ENCODE assay signal across 6 cellular contexts in the genomic region with DNA sequence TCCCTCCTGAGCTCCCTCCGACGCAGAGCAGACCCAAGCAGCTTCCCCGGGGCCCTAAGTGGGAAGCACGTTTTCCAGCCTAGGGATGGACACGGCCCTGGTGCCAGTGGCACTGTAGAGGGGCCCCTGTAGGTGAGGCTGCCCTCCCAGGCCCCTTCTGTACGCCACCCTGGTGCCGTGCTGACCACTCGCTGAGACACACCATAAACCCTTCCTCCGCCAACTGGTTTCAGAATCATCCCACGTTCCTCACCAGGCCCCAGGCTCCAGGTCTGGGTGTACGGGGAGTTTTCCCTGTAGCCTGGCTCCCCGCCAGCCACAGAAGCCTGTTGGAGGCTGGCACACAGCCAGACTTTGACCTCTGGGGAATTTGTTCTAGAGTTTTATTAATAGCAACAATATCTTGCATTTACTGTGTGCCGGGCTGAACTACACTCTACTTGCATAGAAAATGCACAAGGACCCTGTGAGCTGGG. TPM values are rescaled to one million over a fixed set of nuclear protein-coding genes. Genes with fewer than 3 reads are reported as not detected.
DNase-seq lines count a peak whose midpoint lies in the region; ATAC-seq, FAIRE-seq and TF ChIP-seq lines count a peak whose summit lies in the region.

No MANE protein-coding gene starts in this region.

- no peak for TF ChIP-seq RAD21 in K562 (CRISPR knock-in tag; conservative IDR thresholded peaks at IDR 0.05 in 1 of 2, IDR thresholded peaks at IDR 0.05 in 1 of 2)

- no peak overlapping the region for H3K4me2 ChIP-seq in K562 (ENCODE audit: insufficient read depth, low read length)

- no peaks in the 10 kb centered on the region for H3K27me3 ChIP-seq in K562 (ENCODE audit: control insufficient read depth in 2 of 2, insufficient read depth in 2 of 2, low read length in 2 of 2)
- no peaks in the 10 kb centered on the region for H3K27me3 ChIP-seq in ovary

- CTCF ChIA-PET in K562 (lab: Yijun Ruan, JAX; ENCODE audit: low intra/inter-chr PET ratio): no interaction called here

- H3K4me3 ChIP-seq in K562: no peak overlapping the region
- H3K4me3 ChIP-seq in ovary: no peak overlapping the region

- WGBS in K562 (ENCODE audit: insufficient coverage, low coverage, missing lambda C conversion rate): 59% methylated on average over 12 of the region's 13 CpGs
- whole genome bisulfite sequencing in ovary, 3 donors: 23 to 53% (median 34%) methylated on average over 13 of the region's 13 CpGs

- no TSS peak for BruUV-seq in K562 (replicated peaks; lab: Mats Ljungman, UMichigan)

- H3K9me3 ChIP-seq in K562 (replicated peaks; ENCODE audit: control insufficient read depth, insufficient read depth, low read depth, low read length) (no peaks in the 10 kb centered on the region), ovary (no peaks in the 10 kb centered on the region)

- H3K27ac ChIP-seq in K562 (ENCODE audit: extremely low read depth, low read depth, low read length) (no peak overlapping the region), ovary (no peak overlapping the region)

- no peak for ATAC-seq in K562
- no peak for ATAC-seq in GM21825 (IDR thresholded peaks at IDR 0.05; ENCODE audit: unreplicated experiment)

- in situ Hi-C loops in K562 (cut with MboI): no loop called here

- H3K4me1 ChIP-seq in K562 (replicated peaks in 1 of 2; ENCODE audit: control insufficient read depth in 2 of 2, insufficient read depth in 2 of 2, low read length in 2 of 2): peaks cover 8 to 24% of the 10 kb centered on the region in 2 experiments; a peak in 4 of 5 replicates
- H3K4me1 ChIP-seq in ovary (ENCODE audit: insufficient read depth): peaks cover 9% of the 10 kb centered on the region

- POLR2A ChIA-PET in K562 (lab: Yijun Ruan, JAX): interaction anchor here (0.6 to 1.3 kb wide), 5 partner anchors 11 to 36 kb away, joined by 3 to 5 read pairs (median 3); a partner anchor contains a TSS

- DNase-seq in LoVo (ENCODE audit: low spot score) (peak; percentile 87), K562 (ENCODE audit: extremely low read depth in 1 of 4, low spot score in 3 of 4) (peak in 2 of 4 experiments; percentile 14 to 34), ovary (peak; percentile 72 to 86 (median 73)), inferior parietal cortex (ENCODE audit: extremely low spot score) (no peak), RKO (ENCODE audit: low spot score) (no peak)

- TF ChIP-seq POLR2A in K562 (conservative IDR thresholded peaks at IDR 0.05) (no peak), ovary (IDR thresholded peaks at IDR 0.05) (no peak)

- FAIRE-seq in K562 (lab: Jason Lieb, UNC): no peak

- no peak for TF ChIP-seq EP300 in K562 (IDR thresholded peaks at IDR 0.05; ENCODE audit: low read length)
- TF ChIP-seq EP300 in ovary (IDR thresholded peaks at IDR 0.05): no peak

- peak overlapping the region in 1 of 2 experiments; percentile 68; a peak in 2 of 4 replicates for H3K9ac ChIP-seq in K562 (ENCODE audit: insufficient read depth in 1 of 2, low read depth in 2 of 2, low read length in 2 of 2)

- no peaks in the 10 kb centered on the region for H4K20me1 ChIP-seq in K562 (replicated peaks; ENCODE audit: control insufficient read depth, insufficient read depth, low read length)

- H3K36me3 ChIP-seq in K562 (ENCODE audit: control insufficient read depth, insufficient read depth, low read length) (no peaks in the 10 kb centered on the region), ovary (no peaks in the 10 kb centered on the region)

- H3K79me2 ChIP-seq in K562 (ENCODE audit: control insufficient read depth, insufficient read depth, low read length): no peaks in the 10 kb centered on the region

- H2AFZ ChIP-seq in K562 (ENCODE audit: low read depth, low read length): no peak overlapping the region

- no peaks in the 10 kb centered on the region for H3K9me1 ChIP-seq in K562 (ENCODE audit: control insufficient read depth, insufficient read depth, low read length)

- no peak for TF ChIP-seq CTCF in K562 (IDR thresholded peaks at IDR 0.05 in 2 of 3, conservative IDR thresholded peaks at IDR 0.05 in 1 of 3; ENCODE audit: insufficient read depth in 2 of 3, low read depth in 1 of 3, low read length in 3 of 3)
- no peak for TF ChIP-seq CTCF in ovary (IDR thresholded peaks at IDR 0.05)

- intact Hi-C loops in K562 (cut with micrococcal nuclease) (no loop called here), ovary (cut with DNase I) (loop anchor here in 1 of 4 donors (5.0 kb wide), 1 partner anchor 53 kb away; no protein-coding TSS in a partner anchor)

RNA-seq across cellular contexts. Expression of a gene that starts 18.2 kb away (rescaled TPM):
- total RNA-seq in K562 (2011; cell fraction: chromatin; rRNA removed; ENCODE audit: low replicate concordance): not detected in 2 replicates
- not detected in 2 replicates for total RNA-seq in K562 (2011; cell fraction: nucleolus; rRNA removed)
- total RNA-seq in K562 (2011; cell fraction: nucleoplasm; rRNA removed): not detected in 2 replicates
- total RNA-seq in K562 (2014; rRNA removed): not detected in 2 replicates
- total RNA-seq in K562 (2014; rRNA removed; fragmentation: Illumina TruSeq; extraction: Trizol): not detected in 2 replicates
- total RNA-seq in K562 (2015; rRNA removed; fragmentation: Illumina TruSeq; extraction: Trizol): not detected in 2 replicates
- not detected in 2 replicates for total RNA-seq in K562 (2021)
- not detected in 2 replicates for polyA plus RNA-seq in K562 (2011; rRNA removed)
- not detected in 2 replicates for polyA plus RNA-seq in K562 (2011; cell fraction: cytosol; rRNA removed)
- polyA plus RNA-seq in K562 (2011; cell fraction: nucleus; rRNA removed): not detected in 2 replicates
- polyA plus RNA-seq in K562 (2012): 0.05 TPM in 1 of 2 replicates, not detected in the other
- polyA plus RNA-seq in K562 (2014; fragmentation: Illumina TruSeq; extraction: Trizol): not detected in 2 replicates
- not detected for polyA plus RNA-seq in K562 (2014; fragmentation: Nextera tagmentation; extraction: Ambion mirVana)
- polyA plus RNA-seq in K562 (2014; rRNA removed): not detected in 2 replicates
- polyA minus RNA-seq in K562 (2011; rRNA and poly(A)+ RNA removed): not detected in 2 replicates
- not detected in 2 replicates for polyA minus RNA-seq in K562 (2011; cell fraction: cytosol; rRNA and poly(A)+ RNA removed)
- polyA minus RNA-seq in K562 (2011; cell fraction: nucleus; rRNA and poly(A)+ RNA removed): not detected in 2 replicates
- 10 to 100 TPM in 1 of 7 donors, 1 to 10 TPM in 2, under 1 TPM in 1, not detected in 3; 0.94 to 22.5 (median 1.4) TPM for total RNA-seq in ovary
- not detected for polyA plus RNA-seq in ovary

RNA-seq across cellular contexts. Expression of a gene that starts 26.7 kb away (rescaled TPM):
- 82.3 and 233 TPM in 2 replicates for total RNA-seq in K562 (2011; cell fraction: chromatin; rRNA removed; ENCODE audit: low replicate concordance)
- total RNA-seq in K562 (2011; cell fraction: nucleolus; rRNA removed): 710 and 759 TPM in 2 replicates
- 556 and 654 TPM in 2 replicates for total RNA-seq in K562 (2011; cell fraction: nucleoplasm; rRNA removed)
- total RNA-seq in K562 (2014; rRNA removed): 3,379 and 5,070 TPM in 2 replicates
- 1,284 and 1,755 TPM in 2 replicates for total RNA-seq in K562 (2014; rRNA removed; fragmentation: Illumina TruSeq; extraction: Trizol)
- total RNA-seq in K562 (2015; rRNA removed; fragmentation: Illumina TruSeq; extraction: Trizol): 3,383 and 3,546 TPM in 2 replicates
- total RNA-seq in K562 (2021): 2,106 and 2,300 TPM in 2 replicates
- 2,343 and 2,530 TPM in 2 replicates for polyA plus RNA-seq in K562 (2011; rRNA removed)
- 2,634 and 3,242 TPM in 2 replicates for polyA plus RNA-seq in K562 (2011; cell fraction: cytosol; rRNA removed)
- 2,032 and 2,780 TPM in 2 replicates for polyA plus RNA-seq in K562 (2011; cell fraction: nucleus; rRNA removed)
- polyA plus RNA-seq in K562 (2012): 2,776 and 4,833 TPM in 2 replicates
- 3,405 and 3,414 TPM in 2 replicates for polyA plus RNA-seq in K562 (2014; fragmentation: Illumina TruSeq; extraction: Trizol)
- polyA plus RNA-seq in K562 (2014; fragmentation: Nextera tagmentation; extraction: Ambion mirVana): 1,000 to 10,000 TPM; 4,709 to 5,101 TPM
- 4,604 and 5,028 TPM in 2 replicates for polyA plus RNA-seq in K562 (2014; rRNA removed)
- 286 and 426 TPM in 2 replicates for polyA minus RNA-seq in K562 (2011; rRNA and poly(A)+ RNA removed)
- polyA minus RNA-seq in K562 (2011; cell fraction: cytosol; rRNA and poly(A)+ RNA removed): 256 and 334 TPM in 2 replicates
- 214 and 338 TPM in 2 replicates for polyA minus RNA-seq in K562 (2011; cell fraction: nucleus; rRNA and poly(A)+ RNA removed)
- total RNA-seq in ovary: 1,000 to 10,000 TPM; 1,648 to 7,796 (median 2,205) TPM
- polyA plus RNA-seq in ovary: 1,000 to 10,000 TPM in 1 of 2 donors, 100 to 1,000 TPM in 1; 752 to 6,017 TPM

RNA-seq across cellular contexts. Expression of a gene that starts 26.9 kb away (rescaled TPM):
- total RNA-seq in K562 (2011; cell fraction: chromatin; rRNA removed; ENCODE audit: low replicate concordance): 58.8 and 69.4 TPM in 2 replicates
- total RNA-seq in K562 (2011; cell fraction: nucleolus; rRNA removed): 35.7 and 42.4 TPM in 2 replicates
- 46.7 and 58.8 TPM in 2 replicates for total RNA-seq in K562 (2011; cell fraction: nucleoplasm; rRNA removed)
- 63.8 and 64.3 TPM in 2 replicates for total RNA-seq in K562 (2014; rRNA removed)
- 56.8 and 63.7 TPM in 2 replicates for total RNA-seq in K562 (2014; rRNA removed; fragmentation: Illumina TruSeq; extraction: Trizol)
- 63.9 and 64.1 TPM in 2 replicates for total RNA-seq in K562 (2015; rRNA removed; fragmentation: Illumina TruSeq; extraction: Trizol)
- 58.1 and 65.2 TPM in 2 replicates for total RNA-seq in K562 (2021)
- 62.9 and 89.7 TPM in 2 replicates for polyA plus RNA-seq in K562 (2011; rRNA removed)
- polyA plus RNA-seq in K562 (2011; cell fraction: cytosol; rRNA removed): 44.8 TPM in 2 replicates
- polyA plus RNA-seq in K562 (2011; cell fraction: nucleus; rRNA removed): 26.6 and 32.7 TPM in 2 replicates
- polyA plus RNA-seq in K562 (2012): 58.5 and 69.9 TPM in 2 replicates
- polyA plus RNA-seq in K562 (2014; fragmentation: Illumina TruSeq; extraction: Trizol): 50.7 and 51.8 TPM in 2 replicates
- polyA plus RNA-seq in K562 (2014; fragmentation: Nextera tagmentation; extraction: Ambion mirVana): 10 to 100 TPM; 25.4 to 26.3 TPM
- 111 and 113 TPM in 2 replicates for polyA plus RNA-seq in K562 (2014; rRNA removed)
- polyA minus RNA-seq in K562 (2011; rRNA and poly(A)+ RNA removed): 42.7 and 53.5 TPM in 2 replicates
- 15.4 and 22.6 TPM in 2 replicates for polyA minus RNA-seq in K562 (2011; cell fraction: cytosol; rRNA and poly(A)+ RNA removed)
- polyA minus RNA-seq in K562 (2011; cell fraction: nucleus; rRNA and poly(A)+ RNA removed): 12.3 and 12.5 TPM in 2 replicates
- total RNA-seq in ovary: 10 to 100 TPM in 6 of 7 donors, 1 to 10 TPM in 1; 8.5 to 22.0 (median 16.6) TPM
- 10 to 100 TPM; 15.1 to 27.0 TPM for polyA plus RNA-seq in ovary

RNA-seq across cellular contexts. Expression of a gene that starts 58.1 kb away (rescaled TPM):
- total RNA-seq in K562 (2011; cell fraction: chromatin; rRNA removed; ENCODE audit: low replicate concordance): not detected in 2 replicates
- not detected in 2 replicates for total RNA-seq in K562 (2011; cell fraction: nucleolus; rRNA removed)
- total RNA-seq in K562 (2011; cell fraction: nucleoplasm; rRNA removed): not detected in 2 replicates
- total RNA-seq in K562 (2014; rRNA removed) (not detected in 2 replicates), K562 (2014; rRNA removed; fragmentation: Illumina TruSeq; extraction: Trizol) (not detected in 2 replicates), K562 (2015; rRNA removed; fragmentation: Illumina TruSeq; extraction: Trizol) (not detected in 2 replicates), K562 (2021) (0.09 and 0.16 TPM in 2 replicates), ovary (10 to 100 TPM; 14.7 to 63.4 (median 52.8) TPM)
- polyA plus RNA-seq in K562 (2011; rRNA removed) (not detected in 2 replicates), K562 (2014; fragmentation: Illumina TruSeq; extraction: Trizol) (not detected in 2 replicates), K562 (2014; fragmentation: Nextera tagmentation; extraction: Ambion mirVana) (not detected), K562 (2014; rRNA removed) (not detected in 2 replicates), ovary (10 to 100 TPM; 25.2 to 27.2 TPM)
- polyA plus RNA-seq in K562 (2011; cell fraction: cytosol; rRNA removed): not detected in 2 replicates
- polyA plus RNA-seq in K562 (2011; cell fraction: nucleus; rRNA removed): 0.09 TPM in 1 of 2 replicates, not detected in the other
- 0.03 TPM in 1 of 2 replicates, not detected in the other for polyA plus RNA-seq in K562 (2012)
- not detected in 2 replicates for polyA minus RNA-seq in K562 (2011; rRNA and poly(A)+ RNA removed)
- polyA minus RNA-seq in K562 (2011; cell fraction: cytosol; rRNA and poly(A)+ RNA removed): not detected in 2 replicates
- not detected in 2 replicates for polyA minus RNA-seq in K562 (2011; cell fraction: nucleus; rRNA and poly(A)+ RNA removed)

Comparison
In these comparisons a context has a peak if more than half of its experiments do, and no peak if none do; other contexts are left out.
1. DNase-seq: peak in LoVo (single experiment) and ovary (5 of 5); none in inferior parietal cortex (single experiment) and RKO (single experiment).